1 cellular context compared by ENCODE assay signal in the genomic region with DNA sequence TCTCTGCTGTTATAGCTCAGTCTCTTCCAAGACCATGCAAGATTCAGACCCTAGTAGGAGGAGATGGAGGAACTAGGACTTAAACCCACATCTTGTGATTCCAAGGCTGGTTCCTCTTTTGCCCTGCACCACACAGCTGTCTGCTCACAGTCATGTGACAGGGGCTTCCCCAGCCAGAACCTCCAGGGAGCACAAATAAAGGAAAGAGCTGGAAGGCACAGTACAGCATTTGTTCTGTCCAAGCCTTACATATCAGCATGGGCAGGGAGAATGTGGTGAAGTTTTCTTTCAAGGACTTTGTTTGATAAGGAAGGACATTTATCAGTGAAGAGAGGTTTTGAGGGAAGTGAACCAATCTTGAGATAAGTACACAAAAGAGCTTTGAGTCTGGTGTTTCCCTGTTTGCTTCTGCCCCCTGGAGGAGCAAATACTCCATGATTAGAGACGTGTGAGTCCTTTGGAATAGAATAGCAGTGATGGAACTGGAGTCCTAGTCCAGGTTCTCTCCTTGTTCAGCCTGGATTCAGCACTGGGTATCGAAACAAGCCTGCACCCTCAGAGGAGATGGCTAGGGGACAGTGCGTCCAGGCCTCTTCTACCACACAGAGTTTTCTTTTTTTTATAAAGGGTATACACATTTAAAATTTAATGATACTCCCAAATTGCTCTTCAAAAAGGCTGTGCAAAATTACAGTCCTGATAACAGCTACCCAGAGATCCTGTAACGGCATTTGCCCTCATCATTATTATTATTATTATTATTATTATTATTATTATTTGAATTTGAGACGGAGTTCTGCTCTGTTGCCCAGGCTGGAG.
TF ChIP-seq lines count a peak whose summit lies in the region.

No MANE protein-coding gene starts in this region.

TF ChIP-seq in K562, 482 proteins besides CTCF, POLR2A, EP300 and RAD21 (continued from another document and continues in another):
- TF ChIP-seq CHD4 (IDR thresholded peaks at IDR 0.05; ENCODE audit: insufficient read depth, insufficient replicate concordance, low read depth, low read length, poor library complexity, severe bottlenecking) (no peak), ZKSCAN3 (CRISPR knock-in tag; IDR thresholded peaks at IDR 0.05) (no peak), IRF2 (CRISPR knock-in tag; IDR thresholded peaks at IDR 0.05) (no peak), SRSF7 (optimal IDR thresholded peaks at IDR 0.05; ENCODE audit: low read depth, low read length) (no peak), MAFG (tag; conservative IDR thresholded peaks at IDR 0.05) (no peak), MEF2D (tag; conservative IDR thresholded peaks at IDR 0.05; ENCODE audit: low read depth) (no peak), DNMT1 (IDR thresholded peaks at IDR 0.05) (no peak), ZNF143 (CRISPR knock-in tag; IDR thresholded peaks at IDR 0.05) (no peak), NFXL1 (CRISPR knock-in tag; IDR thresholded peaks at IDR 0.05) (no peak), TRIM28 (IDR thresholded peaks at IDR 0.05) (no peak), ZNF12 (CRISPR knock-in tag; IDR thresholded peaks at IDR 0.05) (no peak), ZNF766 (CRISPR knock-in tag; conservative IDR thresholded peaks at IDR 0.05) (peak; percentile 77), SAP30 (IDR thresholded peaks at IDR 0.05; ENCODE audit: borderline replicate concordance, insufficient read depth, low read depth, low read length, poor library complexity, severe bottlenecking) (no peak), ZNF184 (CRISPR knock-in tag; IDR thresholded peaks at IDR 0.05) (no peak), NUFIP1 (IDR thresholded peaks at IDR 0.05; ENCODE audit: partially characterized antibody) (no peak), NR4A1 (CRISPR knock-in tag; IDR thresholded peaks at IDR 0.05) (no peak), NR4A1 (tag; IDR thresholded peaks at IDR 0.05) (no peak; the same call in 1 of the 2 replicates), ELF1 (tag; IDR thresholded peaks at IDR 0.05) (peak; percentile 55), HLTF (IDR thresholded peaks at IDR 0.05) (no peak), ELF2 (CRISPR knock-in tag; IDR thresholded peaks at IDR 0.05) (no peak), ZNF696 (CRISPR knock-in tag; conservative IDR thresholded peaks at IDR 0.05) (no peak), TAL1 (IDR thresholded peaks at IDR 0.05) (peak; percentile 52), SRSF3 (IDR thresholded peaks at IDR 0.05; ENCODE audit: insufficient read depth, low read length) (no peak), RBM25 (IDR thresholded peaks at IDR 0.05; ENCODE audit: low read depth, low read length, severe bottlenecking) (no peak), ZNF41 (CRISPR knock-in tag; conservative IDR thresholded peaks at IDR 0.05) (no peak), BRD4 (IDR thresholded peaks at IDR 0.05) (no peak), DMBX1 (CRISPR knock-in tag; IDR thresholded peaks at IDR 0.05; ENCODE audit: borderline replicate concordance) (no peak)
- TF ChIP-seq, protein P1, sequence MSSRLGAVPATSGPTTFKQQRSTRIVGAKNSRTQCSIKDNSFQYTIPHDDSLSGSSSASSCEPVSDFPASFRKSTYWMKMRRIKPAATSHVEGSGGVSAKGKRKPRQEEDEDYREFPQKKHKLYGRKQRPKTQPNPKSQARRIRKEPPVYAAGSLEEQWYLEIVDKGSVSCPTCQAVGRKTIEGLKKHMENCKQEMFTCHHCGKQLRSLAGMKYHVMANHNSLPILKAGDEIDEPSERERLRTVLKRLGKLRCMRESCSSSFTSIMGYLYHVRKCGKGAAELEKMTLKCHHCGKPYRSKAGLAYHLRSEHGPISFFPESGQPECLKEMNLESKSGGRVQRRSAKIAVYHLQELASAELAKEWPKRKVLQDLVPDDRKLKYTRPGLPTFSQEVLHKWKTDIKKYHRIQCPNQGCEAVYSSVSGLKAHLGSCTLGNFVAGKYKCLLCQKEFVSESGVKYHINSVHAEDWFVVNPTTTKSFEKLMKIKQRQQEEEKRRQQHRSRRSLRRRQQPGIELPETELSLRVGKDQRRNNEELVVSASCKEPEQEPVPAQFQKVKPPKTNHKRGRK (tag; IDR thresholded peaks at IDR 0.05) = no peak
- TF ChIP-seq, protein P2, sequence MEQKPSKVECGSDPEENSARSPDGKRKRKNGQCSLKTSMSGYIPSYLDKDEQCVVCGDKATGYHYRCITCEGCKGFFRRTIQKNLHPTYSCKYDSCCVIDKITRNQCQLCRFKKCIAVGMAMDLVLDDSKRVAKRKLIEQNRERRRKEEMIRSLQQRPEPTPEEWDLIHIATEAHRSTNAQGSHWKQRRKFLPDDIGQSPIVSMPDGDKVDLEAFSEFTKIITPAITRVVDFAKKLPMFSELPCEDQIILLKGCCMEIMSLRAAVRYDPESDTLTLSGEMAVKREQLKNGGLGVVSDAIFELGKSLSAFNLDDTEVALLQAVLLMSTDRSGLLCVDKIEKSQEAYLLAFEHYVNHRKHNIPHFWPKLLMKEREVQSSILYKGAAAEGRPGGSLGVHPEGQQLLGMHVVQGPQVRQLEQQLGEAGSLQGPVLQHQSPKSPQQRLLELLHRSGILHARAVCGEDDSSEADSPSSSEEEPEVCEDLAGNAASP (IDR thresholded peaks at IDR 0.05) = no peak
- TF ChIP-seq, protein P3, sequence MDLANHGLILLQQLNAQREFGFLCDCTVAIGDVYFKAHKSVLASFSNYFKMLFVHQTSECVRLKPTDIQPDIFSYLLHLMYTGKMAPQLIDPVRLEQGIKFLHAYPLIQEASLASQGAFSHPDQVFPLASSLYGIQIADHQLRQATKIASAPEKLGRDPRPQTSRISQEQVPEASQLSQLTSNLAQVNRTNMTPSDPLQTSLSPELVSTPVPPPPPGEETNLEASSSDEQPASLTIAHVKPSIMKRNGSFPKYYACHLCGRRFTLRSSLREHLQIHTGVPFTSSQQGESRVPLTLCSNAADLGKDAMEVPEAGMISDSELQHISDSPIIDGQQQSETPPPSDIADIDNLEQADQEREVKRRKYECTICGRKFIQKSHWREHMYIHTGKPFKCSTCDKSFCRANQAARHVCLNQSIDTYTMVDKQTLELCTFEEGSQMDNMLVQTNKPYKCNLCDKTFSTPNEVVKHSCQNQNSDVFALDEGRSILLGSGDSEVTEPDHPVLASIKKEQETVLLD (IDR thresholded peaks at IDR 0.05) = no peak
- TF ChIP-seq, protein P4, sequence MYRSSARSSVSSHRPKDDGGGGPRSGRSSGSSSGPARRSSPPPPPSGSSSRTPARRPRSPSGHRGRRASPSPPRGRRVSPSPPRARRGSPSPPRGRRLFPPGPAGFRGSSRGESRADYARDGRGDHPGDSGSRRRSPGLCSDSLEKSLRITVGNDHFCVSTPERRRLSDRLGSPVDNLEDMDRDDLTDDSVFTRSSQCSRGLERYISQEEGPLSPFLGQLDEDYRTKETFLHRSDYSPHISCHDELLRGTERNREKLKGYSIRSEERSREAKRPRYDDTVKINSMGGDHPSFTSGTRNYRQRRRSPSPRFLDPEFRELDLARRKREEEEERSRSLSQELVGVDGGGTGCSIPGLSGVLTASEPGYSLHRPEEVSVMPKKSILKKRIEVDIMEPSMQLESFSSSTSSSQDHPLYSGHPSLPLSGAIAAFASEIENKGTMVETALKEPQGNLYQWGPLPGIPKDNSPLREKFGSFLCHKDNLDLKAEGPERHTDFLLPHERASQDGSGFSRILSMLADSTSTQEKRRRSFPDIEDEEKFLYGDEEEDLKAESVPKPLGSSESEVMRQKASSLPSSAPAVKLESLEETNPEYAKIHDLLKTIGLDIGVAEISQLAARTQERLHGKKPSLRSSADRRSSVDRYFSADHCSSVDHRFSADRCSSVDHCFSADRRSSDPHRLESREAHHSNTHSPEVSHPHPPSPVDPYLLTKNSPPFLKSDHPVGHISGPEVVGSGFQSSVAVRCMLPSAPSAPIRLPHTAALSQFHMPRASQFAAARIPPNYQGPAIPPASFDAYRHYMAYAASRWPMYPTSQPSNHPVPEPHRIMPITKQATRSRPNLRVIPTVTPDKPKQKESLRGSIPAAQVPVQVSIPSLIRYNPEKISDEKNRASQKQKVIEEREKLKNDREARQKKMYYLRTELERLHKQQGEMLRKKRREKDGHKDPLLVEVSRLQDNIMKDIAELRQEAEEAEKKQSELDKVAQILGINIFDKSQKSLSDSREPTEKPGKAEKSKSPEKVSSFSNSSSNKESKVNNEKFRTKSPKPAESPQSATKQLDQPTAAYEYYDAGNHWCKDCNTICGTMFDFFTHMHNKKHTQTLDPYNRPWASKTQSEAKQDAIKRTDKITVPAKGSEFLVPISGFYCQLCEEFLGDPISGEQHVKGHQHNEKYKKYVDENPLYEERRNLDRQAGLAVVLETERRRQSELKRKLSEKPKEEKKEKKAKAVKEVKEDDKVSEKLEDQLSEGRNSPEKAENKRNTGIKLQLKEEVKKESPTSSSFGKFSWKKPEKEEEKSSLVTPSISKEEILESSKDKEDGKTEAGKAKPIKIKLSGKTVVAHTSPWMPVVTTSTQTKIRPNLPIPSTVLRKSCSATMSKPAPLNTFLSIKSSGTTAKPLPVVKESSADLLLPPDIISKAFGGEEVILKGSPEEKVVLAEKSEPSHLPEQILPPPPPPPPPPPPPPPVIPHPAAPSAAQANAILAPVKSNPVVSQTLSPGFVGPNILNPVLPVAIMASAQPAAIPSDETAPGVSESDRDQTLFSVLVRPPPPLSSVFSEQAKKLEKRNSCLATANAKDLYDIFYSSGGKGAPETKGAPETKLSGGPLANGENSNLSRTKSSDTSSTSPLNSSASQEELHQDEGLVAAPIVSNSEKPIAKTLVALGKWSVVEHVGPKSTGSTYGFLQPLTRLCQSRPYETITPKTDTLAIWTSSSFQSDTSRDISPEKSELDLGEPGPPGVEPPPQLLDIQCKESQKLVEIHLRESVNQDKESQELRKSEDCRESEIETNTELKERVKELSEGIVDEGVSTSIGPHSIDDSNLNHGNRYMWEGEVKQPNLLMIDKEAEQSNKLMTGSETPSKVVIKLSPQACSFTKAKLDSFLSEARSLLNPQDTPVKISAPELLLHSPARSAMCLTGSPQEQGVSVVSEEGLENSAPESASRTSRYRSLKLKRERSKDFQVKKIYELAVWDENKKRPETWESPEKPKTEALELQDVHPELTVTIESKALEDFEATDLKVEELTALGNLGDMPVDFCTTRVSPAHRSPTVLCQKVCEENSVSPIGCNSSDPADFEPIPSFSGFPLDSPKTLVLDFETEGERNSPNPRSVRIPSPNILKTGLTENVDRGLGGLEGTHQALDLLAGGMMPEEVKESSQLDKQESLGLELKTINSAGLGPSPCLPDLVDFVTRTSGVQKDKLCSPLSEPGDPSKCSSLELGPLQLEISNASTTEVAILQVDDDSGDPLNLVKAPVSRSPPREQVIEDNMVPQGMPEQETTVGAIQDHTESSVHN (IDR thresholded peaks at IDR 0.05; ENCODE audit: borderline replicate concordance in 1 of 2, low read depth in 1 of 2) = no peak
- TF ChIP-seq, protein P5, sequence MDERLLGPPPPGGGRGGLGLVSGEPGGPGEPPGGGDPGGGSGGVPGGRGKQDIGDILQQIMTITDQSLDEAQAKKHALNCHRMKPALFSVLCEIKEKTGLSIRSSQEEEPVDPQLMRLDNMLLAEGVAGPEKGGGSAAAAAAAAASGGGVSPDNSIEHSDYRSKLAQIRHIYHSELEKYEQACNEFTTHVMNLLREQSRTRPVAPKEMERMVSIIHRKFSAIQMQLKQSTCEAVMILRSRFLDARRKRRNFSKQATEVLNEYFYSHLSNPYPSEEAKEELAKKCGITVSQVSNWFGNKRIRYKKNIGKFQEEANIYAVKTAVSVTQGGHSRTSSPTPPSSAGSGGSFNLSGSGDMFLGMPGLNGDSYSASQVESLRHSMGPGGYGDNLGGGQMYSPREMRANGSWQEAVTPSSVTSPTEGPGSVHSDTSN (CRISPR knock-in tag; IDR thresholded peaks at IDR 0.05; ENCODE audit: low read depth) = no peak
- TF ChIP-seq, protein P5 (tag; conservative IDR thresholded peaks at IDR 0.05; ENCODE audit: low read depth) = peak; percentile 57; the same call in 1 of the 2 replicates
- TF ChIP-seq, protein P6, sequence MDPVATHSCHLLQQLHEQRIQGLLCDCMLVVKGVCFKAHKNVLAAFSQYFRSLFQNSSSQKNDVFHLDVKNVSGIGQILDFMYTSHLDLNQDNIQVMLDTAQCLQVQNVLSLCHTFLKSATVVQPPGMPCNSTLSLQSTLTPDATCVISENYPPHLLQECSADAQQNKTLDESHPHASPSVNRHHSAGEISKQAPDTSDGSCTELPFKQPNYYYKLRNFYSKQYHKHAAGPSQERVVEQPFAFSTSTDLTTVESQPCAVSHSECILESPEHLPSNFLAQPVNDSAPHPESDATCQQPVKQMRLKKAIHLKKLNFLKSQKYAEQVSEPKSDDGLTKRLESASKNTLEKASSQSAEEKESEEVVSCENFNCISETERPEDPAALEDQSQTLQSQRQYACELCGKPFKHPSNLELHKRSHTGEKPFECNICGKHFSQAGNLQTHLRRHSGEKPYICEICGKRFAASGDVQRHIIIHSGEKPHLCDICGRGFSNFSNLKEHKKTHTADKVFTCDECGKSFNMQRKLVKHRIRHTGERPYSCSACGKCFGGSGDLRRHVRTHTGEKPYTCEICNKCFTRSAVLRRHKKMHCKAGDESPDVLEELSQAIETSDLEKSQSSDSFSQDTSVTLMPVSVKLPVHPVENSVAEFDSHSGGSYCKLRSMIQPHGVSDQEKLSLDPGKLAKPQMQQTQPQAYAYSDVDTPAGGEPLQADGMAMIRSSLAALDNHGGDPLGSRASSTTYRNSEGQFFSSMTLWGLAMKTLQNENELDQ (CRISPR knock-in tag; IDR thresholded peaks at IDR 0.05; ENCODE audit: borderline replicate concordance) = no peak
- TF ChIP-seq, protein P7, sequence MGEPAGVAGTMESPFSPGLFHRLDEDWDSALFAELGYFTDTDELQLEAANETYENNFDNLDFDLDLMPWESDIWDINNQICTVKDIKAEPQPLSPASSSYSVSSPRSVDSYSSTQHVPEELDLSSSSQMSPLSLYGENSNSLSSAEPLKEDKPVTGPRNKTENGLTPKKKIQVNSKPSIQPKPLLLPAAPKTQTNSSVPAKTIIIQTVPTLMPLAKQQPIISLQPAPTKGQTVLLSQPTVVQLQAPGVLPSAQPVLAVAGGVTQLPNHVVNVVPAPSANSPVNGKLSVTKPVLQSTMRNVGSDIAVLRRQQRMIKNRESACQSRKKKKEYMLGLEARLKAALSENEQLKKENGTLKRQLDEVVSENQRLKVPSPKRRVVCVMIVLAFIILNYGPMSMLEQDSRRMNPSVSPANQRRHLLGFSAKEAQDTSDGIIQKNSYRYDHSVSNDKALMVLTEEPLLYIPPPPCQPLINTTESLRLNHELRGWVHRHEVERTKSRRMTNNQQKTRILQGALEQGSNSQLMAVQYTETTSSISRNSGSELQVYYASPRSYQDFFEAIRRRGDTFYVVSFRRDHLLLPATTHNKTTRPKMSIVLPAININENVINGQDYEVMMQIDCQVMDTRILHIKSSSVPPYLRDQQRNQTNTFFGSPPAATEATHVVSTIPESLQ (CRISPR knock-in tag; IDR thresholded peaks at IDR 0.05) = no peak
- TF ChIP-seq, protein P8, sequence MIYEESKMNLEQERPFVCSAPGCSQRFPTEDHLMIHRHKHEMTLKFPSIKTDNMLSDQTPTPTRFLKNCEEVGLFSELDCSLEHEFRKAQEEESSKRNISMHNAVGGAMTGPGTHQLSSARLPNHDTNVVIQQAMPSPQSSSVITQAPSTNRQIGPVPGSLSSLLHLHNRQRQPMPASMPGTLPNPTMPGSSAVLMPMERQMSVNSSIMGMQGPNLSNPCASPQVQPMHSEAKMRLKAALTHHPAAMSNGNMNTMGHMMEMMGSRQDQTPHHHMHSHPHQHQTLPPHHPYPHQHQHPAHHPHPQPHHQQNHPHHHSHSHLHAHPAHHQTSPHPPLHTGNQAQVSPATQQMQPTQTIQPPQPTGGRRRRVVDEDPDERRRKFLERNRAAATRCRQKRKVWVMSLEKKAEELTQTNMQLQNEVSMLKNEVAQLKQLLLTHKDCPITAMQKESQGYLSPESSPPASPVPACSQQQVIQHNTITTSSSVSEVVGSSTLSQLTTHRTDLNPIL (CRISPR knock-in tag; IDR thresholded peaks at IDR 0.05) = no peak
